Comparison of ENCODE assay signal across 11 cellular contexts in genomic region chr1:43435146-43436145, GRCh38. TPM values are rescaled to one million over a fixed set of nuclear protein-coding genes. Genes with fewer than 3 reads are reported as not detected.
A peak's percentile ranks its signal among the peaks of the same experiment; 100 is the strongest.
DNase-seq lines count a peak whose midpoint lies in the region; ATAC-seq and TF ChIP-seq lines count a peak whose summit lies in the region.
"Had no signal": no experiment of that assay in that cellular context is flagged by ENCODE, and none has a peak within 500 bp of the region (broad histone marks: within the 10 kb centered on the region; RNA-seq: fewer than 3 reads in every experiment).

No MANE protein-coding gene starts in this region.

- no peak overlapping the region for H3K4me3 Mint-ChIP-seq in activated naive CD4-positive, alpha-beta T cell treated with anti-CD3 and anti-CD28 coated beads, Interleukin-2, amount 10 ng/mL, durations not matched to agents 7 days and 5 days
- H3K4me3 Mint-ChIP-seq in activated naive CD4-positive, alpha-beta T cell treated with anti-CD3 and anti-CD28 coated beads for 36 hours: no peak overlapping the region
- no peak overlapping the region for H3K4me3 Mint-ChIP-seq in type B pancreatic cell

- no peak for ATAC-seq in HG02759 (IDR thresholded peaks at IDR 0.05; ENCODE audit: unreplicated experiment)
- no peak for ATAC-seq in HG03520 (IDR thresholded peaks at IDR 0.05; ENCODE audit: unreplicated experiment)

- TF ChIP-seq CTCF in esophagus muscularis mucosa (IDR thresholded peaks at IDR 0.05) (no peak), type B pancreatic cell (conservative IDR thresholded peaks at IDR 0.05) (no peak)

- H3K4me3 ChIP-seq in esophagus muscularis mucosa (no peak overlapping the region), mesodermal cell (ENCODE audit: extremely low read depth, insufficient read depth, low read length, poor library complexity, severe bottlenecking) (no peak overlapping the region)
- H3K4me3 ChIP-seq: BLaER1 treated with 17β-estradiol and CSF1 and Interleukin-3, amounts not matched to agents 10 nM and 100 nM had no signal

- no peak for TF ChIP-seq POLR2A in esophagus muscularis mucosa (IDR thresholded peaks at IDR 0.05; ENCODE audit: low read depth)

- H3K4me1 ChIP-seq in esophagus muscularis mucosa (peaks cover 0 to 24% (median 23%) of the 10 kb centered on the region in 4 donors), mesodermal cell (ENCODE audit: control insufficient read depth, insufficient read depth, low read length, poor library complexity, severe bottlenecking) (peaks cover 12% of the 10 kb centered on the region)
- H3K4me1 ChIP-seq: BLaER1 treated with 17β-estradiol and CSF1 and Interleukin-3, amounts not matched to agents 10 nM and 100 nM had no signal

- H3K27me3 ChIP-seq in esophagus muscularis mucosa: no peaks in the 10 kb centered on the region
- H3K27me3 ChIP-seq: BLaER1 treated with 17β-estradiol and CSF1 and Interleukin-3, amounts not matched to agents 10 nM and 100 nM had no signal

- H3K9me3 ChIP-seq in esophagus muscularis mucosa (no peaks in the 10 kb centered on the region), mesodermal cell (ENCODE audit: control insufficient read depth, low read length) (no peaks in the 10 kb centered on the region)
- H3K9me3 ChIP-seq: BLaER1 treated with 17β-estradiol and CSF1 and Interleukin-3, amounts not matched to agents 10 nM and 100 nM had no signal

- peak overlapping the region; percentile 24 for H3K27ac Mint-ChIP-seq in activated naive CD4-positive, alpha-beta T cell treated with anti-CD3 and anti-CD28 coated beads, Interleukin-2, amount 10 ng/mL, durations not matched to agents 7 days and 5 days
- H3K27ac Mint-ChIP-seq in activated naive CD4-positive, alpha-beta T cell treated with anti-CD3 and anti-CD28 coated beads for 36 hours: no peak overlapping the region
- peak overlapping the region; percentile 52 for H3K27ac Mint-ChIP-seq in type B pancreatic cell

- H3K27me3 Mint-ChIP-seq in activated naive CD4-positive, alpha-beta T cell treated with anti-CD3 and anti-CD28 coated beads, Interleukin-2, amount 10 ng/mL, durations not matched to agents 7 days and 5 days: no peaks in the 10 kb centered on the region
- no peaks in the 10 kb centered on the region for H3K27me3 Mint-ChIP-seq in activated naive CD4-positive, alpha-beta T cell treated with anti-CD3 and anti-CD28 coated beads for 36 hours (ENCODE audit: low read depth)
- no peaks in the 10 kb centered on the region for H3K27me3 Mint-ChIP-seq in type B pancreatic cell

- DNase-seq in activated naive CD4-positive, alpha-beta T cell treated with anti-CD3 and anti-CD28 coated beads, Interleukin-2, amount 10 ng/mL, durations not matched to agents 7 days and 5 days: peak; percentile 3
- DNase-seq in activated naive CD4-positive, alpha-beta T cell treated with anti-CD3 and anti-CD28 coated beads for 36 hours: no peak
- DNase-seq in esophagus muscularis mucosa (ENCODE audit: extremely low spot score) (no peak), type B pancreatic cell (ENCODE audit: extremely low spot score, unreplicated experiment) (no peak), NCI-H1436 treated with DMSO at 0.1 percent for 48 hours (lab: John Stamatoyannopoulos, UW) (no peak)
- DNase-seq: NCI-H187; stimulated activated naive CD4-positive, alpha-beta T cell treated with Interleukin-2 at 50 U/mL for 16 hours had no signal

- H3K27ac ChIP-seq in esophagus muscularis mucosa (replicated peaks in 1 of 4) (peak overlapping the region; percentile 60 to 81 (median 70)), mesodermal cell (ENCODE audit: low read depth, low read length, severe bottlenecking) (peak overlapping the region; percentile 67)
- H3K27ac ChIP-seq: BLaER1 treated with 17β-estradiol and CSF1 and Interleukin-3, amounts not matched to agents 10 nM and 100 nM had no signal

- no peaks in the 10 kb centered on the region for H3K9me3 Mint-ChIP-seq in activated naive CD4-positive, alpha-beta T cell treated with anti-CD3 and anti-CD28 coated beads, Interleukin-2, amount 10 ng/mL, durations not matched to agents 7 days and 5 days
- no peaks in the 10 kb centered on the region for H3K9me3 Mint-ChIP-seq in activated naive CD4-positive, alpha-beta T cell treated with anti-CD3 and anti-CD28 coated beads for 36 hours
- H3K9me3 Mint-ChIP-seq in type B pancreatic cell: no peaks in the 10 kb centered on the region

- peaks cover 5% of the 10 kb centered on the region for H3K4me1 Mint-ChIP-seq in activated naive CD4-positive, alpha-beta T cell treated with anti-CD3 and anti-CD28 coated beads, Interleukin-2, amount 10 ng/mL, durations not matched to agents 7 days and 5 days
- H3K4me1 Mint-ChIP-seq in activated naive CD4-positive, alpha-beta T cell treated with anti-CD3 and anti-CD28 coated beads for 36 hours (ENCODE audit: low read depth): no peaks in the 10 kb centered on the region
- H3K4me1 Mint-ChIP-seq in type B pancreatic cell (ENCODE audit: unreplicated experiment): peaks cover 18% of the 10 kb centered on the region

- CTCF ChIA-PET in activated naive CD4-positive, alpha-beta T cell treated with anti-CD3 and anti-CD28 coated beads, Interleukin-2, amount 10 ng/mL, durations not matched to agents 7 days and 5 days (lab: Charles Lee): interaction anchor here (0.7 kb wide), 1 partner anchor 21 kb away, joined by 3 read pairs; no protein-coding TSS in a partner anchor
- CTCF ChIA-PET in activated naive CD4-positive, alpha-beta T cell treated with anti-CD3 and anti-CD28 coated beads for 36 hours (lab: Charles Lee): interaction anchor here (0.9 kb wide), 1 partner anchor 209 kb away, joined by 3 read pairs; no protein-coding TSS in a partner anchor

- intact Hi-C loops in activated naive CD4-positive, alpha-beta T cell treated with anti-CD3 and anti-CD28 coated beads for 36 hours (cut with micrococcal nuclease): no loop called here
- intact Hi-C loops in esophagus muscularis mucosa (cut with DNase I): no loop called here

- 66% methylated on average over 14 of the region's 14 CpGs for WGBS in esophagus muscularis mucosa
- WGBS in mesodermal cell (ENCODE audit: insufficient coverage in 2 of 2), 2 experiments: 92 to 95% methylated on average over 13 to 14 of the region's 14 CpGs

- no peak for TF ChIP-seq EP300 in esophagus muscularis mucosa (IDR thresholded peaks at IDR 0.05)

- H3K36me3 ChIP-seq in esophagus muscularis mucosa (peaks cover 44 to 92% (median 80%) of the 10 kb centered on the region in 4 donors), mesodermal cell (ENCODE audit: control insufficient read depth, insufficient read depth, low read length) (peaks cover 79% of the 10 kb centered on the region)

- peaks cover 26% of the 10 kb centered on the region for H3K36me3 Mint-ChIP-seq in activated naive CD4-positive, alpha-beta T cell treated with anti-CD3 and anti-CD28 coated beads, Interleukin-2, amount 10 ng/mL, durations not matched to agents 7 days and 5 days
- peaks cover 11% of the 10 kb centered on the region for H3K36me3 Mint-ChIP-seq in activated naive CD4-positive, alpha-beta T cell treated with anti-CD3 and anti-CD28 coated beads for 36 hours (ENCODE audit: low read depth)
- peaks cover 33% of the 10 kb centered on the region for H3K36me3 Mint-ChIP-seq in type B pancreatic cell

RNA-seq across cellular contexts. Expression of gene HYI, which starts 18.3 kb away (rescaled TPM):
- total RNA-seq in activated naive CD4-positive, alpha-beta T cell treated with anti-CD3 and anti-CD28 coated beads for 36 hours: 1 to 10 TPM; 9.1 to 9.2 TPM
- 10 to 100 TPM; 36.3 to 60.5 (median 50.6) TPM for total RNA-seq in esophagus muscularis mucosa
- 29.0 TPM for polyA plus RNA-seq in mesodermal cell (2013, experiment 1 of 2)
- 26.3 TPM for polyA plus RNA-seq in mesodermal cell (2013, experiment 2 of 2)
- total RNA-seq in type B pancreatic cell (ENCODE audit: low replicate concordance): 20.0 and 36.0 TPM in 2 replicates

RNA-seq across cellular contexts. Expression of gene SZT2, which starts 45.7 kb away (rescaled TPM):
- total RNA-seq in activated naive CD4-positive, alpha-beta T cell treated with anti-CD3 and anti-CD28 coated beads for 36 hours: 10 to 100 TPM; 26.6 to 28.2 TPM
- 10 to 100 TPM; 25.2 to 45.9 (median 31.3) TPM for total RNA-seq in esophagus muscularis mucosa
- 12.1 TPM for polyA plus RNA-seq in mesodermal cell (2013, experiment 1 of 2)
- polyA plus RNA-seq in mesodermal cell (2013, experiment 2 of 2): 11.5 TPM
- total RNA-seq in type B pancreatic cell (ENCODE audit: low replicate concordance): 45.8 and 65.7 TPM in 2 replicates

RNA-seq across cellular contexts. Expression of gene MED8, which starts 45.8 kb away (rescaled TPM):
- 10 to 100 TPM; 45.8 to 45.9 TPM for total RNA-seq in activated naive CD4-positive, alpha-beta T cell treated with anti-CD3 and anti-CD28 coated beads for 36 hours
- total RNA-seq in esophagus muscularis mucosa: 10 to 100 TPM; 27.6 to 34.1 (median 32.0) TPM
- polyA plus RNA-seq in mesodermal cell (2013, experiment 1 of 2): 36.3 TPM
- 33.5 TPM for polyA plus RNA-seq in mesodermal cell (2013, experiment 2 of 2)
- total RNA-seq in type B pancreatic cell (ENCODE audit: low replicate concordance): 37.2 and 48.1 TPM in 2 replicates
